Comparison of ENCODE assay signal across 9 cellular contexts in genomic region chr3:71304684-71305083, GRCh38.
A peak's percentile ranks its signal among the peaks of the same experiment; 100 is the strongest.
DNase-seq lines count a peak whose midpoint lies in the region; ATAC-seq and TF ChIP-seq lines count a peak whose summit lies in the region.
"Had no signal": no experiment of that assay in that cellular context is flagged by ENCODE, and none has a peak within 500 bp of the region (broad histone marks: within the 10 kb centered on the region; RNA-seq: fewer than 3 reads in every experiment).

No MANE protein-coding gene starts in this region.

- H3K27me3 ChIP-seq in neuronal stem cell (ENCODE audit: control insufficient read depth in 3 of 3, insufficient read depth in 3 of 3, low read depth in 1 of 3, low read length in 3 of 3) = no peaks in the 10 kb centered on the region

- H2BK5ac ChIP-seq in neuronal stem cell (ENCODE audit: low read length) = no peak overlapping the region

- POLR2A ChIA-PET in HEK293 (lab: Yijun Ruan, JAX) = no interaction called here

- H3K18ac ChIP-seq in neuronal stem cell (ENCODE audit: low read length) = no peak overlapping the region

- no CpG with 5 or more reads among the region's 3 CpGs for WGBS in neuronal stem cell (ENCODE audit: extremely low coverage in 2 of 2, insufficient read length in 2 of 2, insufficient replicate concordance in 1 of 2), 2 donors

- H3K9me3 ChIP-seq in HEK293 (ENCODE audit: control insufficient read depth, insufficient read depth, low read depth, low read length) (no peaks in the 10 kb centered on the region), neuronal stem cell (replicated peaks in 1 of 2; ENCODE audit: control insufficient read depth in 2 of 2, insufficient read depth in 1 of 2, low read depth in 1 of 2, low read length in 2 of 2) (no peaks in the 10 kb centered on the region)

- no peak overlapping the region for H2AK5ac ChIP-seq in neuronal stem cell (ENCODE audit: low read depth, low read length)

- no peak overlapping the region for H3K23ac ChIP-seq in neuronal stem cell (ENCODE audit: low read depth, low read length, poor library complexity)

- H2BK12ac ChIP-seq in neuronal stem cell (ENCODE audit: low read length) = no peak overlapping the region

- H3K4me2 ChIP-seq in neuronal stem cell (ENCODE audit: insufficient read depth, low read length, poor library complexity, severe bottlenecking) = peak overlapping the region; percentile 30

- no peak overlapping the region for H3K4ac ChIP-seq in neuronal stem cell (ENCODE audit: low read length)

- H3K36me3 ChIP-seq in HEK293 (ENCODE audit: control insufficient read depth in 2 of 2, insufficient read depth in 1 of 2, low read length in 2 of 2) (no peaks in the 10 kb centered on the region), neuronal stem cell (replicated peaks in 1 of 2; ENCODE audit: control insufficient read depth in 2 of 2, insufficient read depth in 2 of 2, low read length in 2 of 2) (no peaks in the 10 kb centered on the region)

- H4K91ac ChIP-seq in neuronal stem cell (ENCODE audit: low read depth, low read length, poor library complexity) = no peak overlapping the region

- no peak overlapping the region; the same call in 1 of the 2 replicates for H3K27ac ChIP-seq in HEK293 (ENCODE audit: extremely low read depth, low read depth, low read length)
- no peak overlapping the region for H3K27ac ChIP-seq in neuronal stem cell (replicated peaks; ENCODE audit: low read length)

- no peak overlapping the region for H2BK120ac ChIP-seq in neuronal stem cell (ENCODE audit: low read depth, low read length)

- no peak overlapping the region for H2BK15ac ChIP-seq in neuronal stem cell (ENCODE audit: low read length)

- peak; percentile 14 to 23 for DNase-seq in activated CD4-positive, alpha-beta T cell treated with anti-CD3 and anti-CD28 coated beads, Interleukin-2, amount 50 U/mL, for 4 hours
- DNase-seq in glomerular visceral epithelial cell (ENCODE audit: extremely low spot score) = peak; percentile 37
- no peak for DNase-seq in neuronal stem cell (ENCODE audit: low spot score)
- no peak for DNase-seq in COLO668 (lab: John Stamatoyannopoulos, UW; ENCODE audit: unreplicated experiment)
- no peak for DNase-seq in germinal center (ENCODE audit: low spot score)
- no peak for DNase-seq in DMS153 (lab: John Stamatoyannopoulos, UW)

- no peak overlapping the region for H4K8ac ChIP-seq in neuronal stem cell (ENCODE audit: low read depth, low read length)

- ATAC-seq in GM18909 (IDR thresholded peaks at IDR 0.05; ENCODE audit: poor library complexity, unreplicated experiment) = no peak
- ATAC-seq: HCT116 had no signal

- no peak for TF ChIP-seq CTCF in HEK293 (tag by site-specific recombination; IDR thresholded peaks at IDR 0.05)

- H3K9ac ChIP-seq in neuronal stem cell (ENCODE audit: low read depth, low read length, poor library complexity) = no peak overlapping the region

- peak overlapping the region; percentile 87 for H2AFZ ChIP-seq in neuronal stem cell (ENCODE audit: low read length)

- no peak overlapping the region for H3K4me3 ChIP-seq in HEK293 (ENCODE audit: low read depth, low read length)
- H3K4me3 ChIP-seq in neuronal stem cell (ENCODE audit: low read length in 2 of 2) = peak overlapping the region in 1 of 2 donors; percentile 52

- H3K14ac ChIP-seq in neuronal stem cell (ENCODE audit: low read length) = no peak overlapping the region

- H3K79me1 ChIP-seq in neuronal stem cell (ENCODE audit: low read depth, low read length) = no peaks in the 10 kb centered on the region

- CTCF ChIA-PET in HEK293 (lab: Yijun Ruan, JAX) = no interaction called here

- H3K4me1 ChIP-seq in HEK293 (ENCODE audit: control insufficient read depth, insufficient read depth, low read length) (peaks cover 21% of the 10 kb centered on the region), neuronal stem cell (ENCODE audit: control insufficient read depth in 2 of 2, insufficient read depth in 1 of 2, low read depth in 1 of 2, low read length in 2 of 2) (peaks cover 5 to 12% of the 10 kb centered on the region in 2 donors)

TF ChIP-seq in HEK293, 187 proteins besides CTCF, POLR2A, EP300 and RAD21:
- TF ChIP-seq GLI2 (tag by site-specific recombination; IDR thresholded peaks at IDR 0.05; ENCODE audit: borderline replicate concordance, low read depth) = no peak
- TF ChIP-seq, protein P1, sequence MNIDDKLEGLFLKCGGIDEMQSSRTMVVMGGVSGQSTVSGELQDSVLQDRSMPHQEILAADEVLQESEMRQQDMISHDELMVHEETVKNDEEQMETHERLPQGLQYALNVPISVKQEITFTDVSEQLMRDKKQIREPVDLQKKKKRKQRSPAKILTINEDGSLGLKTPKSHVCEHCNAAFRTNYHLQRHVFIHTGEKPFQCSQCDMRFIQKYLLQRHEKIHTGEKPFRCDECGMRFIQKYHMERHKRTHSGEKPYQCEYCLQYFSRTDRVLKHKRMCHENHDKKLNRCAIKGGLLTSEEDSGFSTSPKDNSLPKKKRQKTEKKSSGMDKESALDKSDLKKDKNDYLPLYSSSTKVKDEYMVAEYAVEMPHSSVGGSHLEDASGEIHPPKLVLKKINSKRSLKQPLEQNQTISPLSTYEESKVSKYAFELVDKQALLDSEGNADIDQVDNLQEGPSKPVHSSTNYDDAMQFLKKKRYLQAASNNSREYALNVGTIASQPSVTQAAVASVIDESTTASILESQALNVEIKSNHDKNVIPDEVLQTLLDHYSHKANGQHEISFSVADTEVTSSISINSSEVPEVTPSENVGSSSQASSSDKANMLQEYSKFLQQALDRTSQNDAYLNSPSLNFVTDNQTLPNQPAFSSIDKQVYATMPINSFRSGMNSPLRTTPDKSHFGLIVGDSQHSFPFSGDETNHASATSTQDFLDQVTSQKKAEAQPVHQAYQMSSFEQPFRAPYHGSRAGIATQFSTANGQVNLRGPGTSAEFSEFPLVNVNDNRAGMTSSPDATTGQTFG (tag by site-specific recombination; IDR thresholded peaks at IDR 0.05; ENCODE audit: borderline replicate concordance) = no peak
- TF ChIP-seq ZNF423 (tag by site-specific recombination; IDR thresholded peaks at IDR 0.05) = no peak
- no peak for TF ChIP-seq ZNF184 (tag by site-specific recombination; IDR thresholded peaks at IDR 0.05)
- TF ChIP-seq ZBTB17 (tag by site-specific recombination; IDR thresholded peaks at IDR 0.05) = no peak
- peak; percentile 31 for TF ChIP-seq ZNF654 (tag by site-specific recombination; IDR thresholded peaks at IDR 0.05; ENCODE audit: low read depth)
- no peak for TF ChIP-seq TCF7L2 (IDR thresholded peaks at IDR 0.05; ENCODE audit: borderline replicate concordance, low read depth, low read length)
- TF ChIP-seq SCRT2 (tag by site-specific recombination; IDR thresholded peaks at IDR 0.05) = 0 out of 2 replicates have a peak, but pooled peaks have one; percentile 37
TF ChIP-seq in HEK293: peak in this region for 2.

Comparison
In these comparisons a context has a peak if more than half of its experiments do, and no peak if none do; other contexts are left out.
1. DNase-seq: peak in activated CD4-positive, alpha-beta T cell treated with anti-CD3 and anti-CD28 coated beads, Interleukin-2, amount 50 U/mL, for 4 hours (2 of 2) and glomerular visceral epithelial cell (single experiment); none in neuronal stem cell (single experiment), COLO668 (single experiment), germinal center (single experiment) and DMS153 (single experiment).